8 cellular contexts compared by ENCODE assay signal in genomic region chr1:227316456-227316855, GRCh38. TPM values are rescaled to one million over a fixed set of nuclear protein-coding genes. Genes with fewer than 3 reads are reported as not detected.
DNase-seq lines count a peak whose midpoint lies in the region; ATAC-seq, FAIRE-seq and TF ChIP-seq lines count a peak whose summit lies in the region.

No MANE protein-coding gene starts in this region.

- H4K8ac ChIP-seq in H1 (ENCODE audit: extremely low read depth, insufficient read depth, low read length) = no peak overlapping the region

- H3K4me1 ChIP-seq in BE2C (peaks cover 3% of the 10 kb centered on the region; the same call in 1 of the 2 replicates), H1 (replicated peaks in 1 of 4; ENCODE audit: control insufficient read depth in 3 of 4, insufficient read depth in 4 of 4, low read length in 3 of 4) (peaks cover 0 to 7% (median 1%) of the 10 kb centered on the region in 4 experiments; a peak in 4 of 7 replicates), neuron (ENCODE audit: insufficient read depth, low read length) (peaks cover 22% of the 10 kb centered on the region), OCI-LY7 (ENCODE audit: insufficient read depth, low read length, poor library complexity, severe bottlenecking) (no peaks in the 10 kb centered on the region)

- peaks cover 8% of the 10 kb centered on the region for H3K23me2 ChIP-seq in H1 (ENCODE audit: low read depth, low read length)

- H3K18ac ChIP-seq in H1 (ENCODE audit: extremely low read depth, low read length) = no peak overlapping the region

- CTCF ChIA-PET in H1 (lab: Charles Lee; ENCODE audit: partially characterized antibody) (no interaction called here), OCI-LY7 (lab: Charles Lee; ENCODE audit: unreplicated experiment) (no interaction called here)

- BruUV-seq in OCI-LY7 (replicated peaks; lab: Mats Ljungman, UMichigan) = no TSS peak

- no peaks in the 10 kb centered on the region for H3K79me1 ChIP-seq in H1 (ENCODE audit: low read depth, low read length)

- H3K14ac ChIP-seq in H1 (ENCODE audit: insufficient read length) = no peak overlapping the region

- TF ChIP-seq EP300 in H1 (IDR thresholded peaks at IDR 0.05; ENCODE audit: borderline replicate concordance in 1 of 2, low read depth in 2 of 2, low read length in 2 of 2) = no peak

- no peaks in the 10 kb centered on the region for H3K9me2 ChIP-seq in OCI-LY7 (ENCODE audit: insufficient read depth, low read length)

- H3K4ac ChIP-seq in H1 (replicated peaks; ENCODE audit: insufficient read length, low read depth, low read length) = no peak overlapping the region

- H2BK12ac ChIP-seq in H1 (ENCODE audit: low read depth, low read length) = no peak overlapping the region

- DNase-seq in BE2C (no peak), MG63 (no peak), H1 (ENCODE audit: low read depth in 1 of 2, low spot score in 2 of 2) (no peak), OCI-LY7 (ENCODE audit: low spot score) (no peak), SIG-M5 (lab: John Stamatoyannopoulos, UW) (no peak), SHP77 (lab: John Stamatoyannopoulos, UW) (no peak)

- ATAC-seq in GM18520 (IDR thresholded peaks at IDR 0.05; ENCODE audit: unreplicated experiment) = no peak

- H4K20me1 ChIP-seq in H1 (replicated peaks in 1 of 2; ENCODE audit: control insufficient read depth in 1 of 2, insufficient read depth in 2 of 2, low read length in 2 of 2) (peaks cover 2 to 4% of the 10 kb centered on the region in 2 experiments), OCI-LY7 (ENCODE audit: insufficient read depth, low read length) (no peaks in the 10 kb centered on the region)

- H4K91ac ChIP-seq in H1 (replicated peaks; ENCODE audit: insufficient read length, low read length) = no peak overlapping the region

- no peak overlapping the region for H2BK20ac ChIP-seq in H1 (ENCODE audit: low read length)

- H3K36me3 ChIP-seq in BE2C (peaks cover 4% of the 10 kb centered on the region; the same call in 1 of the 2 replicates), MG63 (peaks cover 3% of the 10 kb centered on the region; the same call in 1 of the 2 replicates), H1 (ENCODE audit: control insufficient read depth in 2 of 4, insufficient read depth in 4 of 4, low read length in 3 of 4) (no peaks in the 10 kb centered on the region), neuron (ENCODE audit: insufficient read depth, low read length) (no peaks in the 10 kb centered on the region), OCI-LY7 (ENCODE audit: insufficient read depth, low read length) (no peaks in the 10 kb centered on the region)

- H3K79me2 ChIP-seq in H1 (ENCODE audit: control insufficient read depth in 1 of 2, insufficient read depth in 2 of 2, low read length in 2 of 2) = peaks cover 4 to 61% of the 10 kb centered on the region in 2 experiments; a peak in 3 of 4 replicates
- no peaks in the 10 kb centered on the region for H3K79me2 ChIP-seq in OCI-LY7 (ENCODE audit: insufficient read depth, low read depth, low read length)

- no peak overlapping the region for H2AK5ac ChIP-seq in H1 (ENCODE audit: low read depth, low read length)

- H3K27me3 ChIP-seq in BE2C (no peaks in the 10 kb centered on the region), MG63 (no peaks in the 10 kb centered on the region), H1 (replicated peaks in 1 of 4; ENCODE audit: control insufficient read depth in 3 of 4, extremely low read depth in 1 of 4, insufficient read depth in 3 of 4, low read length in 3 of 4) (no peaks in the 10 kb centered on the region), neuron (ENCODE audit: insufficient read depth, low read length) (no peaks in the 10 kb centered on the region)

- no peak overlapping the region for H3K56ac ChIP-seq in H1 (replicated peaks; ENCODE audit: insufficient read length, low read depth, low read length)

- POLR2A ChIA-PET in H1 (lab: Charles Lee; ENCODE audit: partially characterized antibody) (no interaction called here), OCI-LY7 (lab: Charles Lee) (interaction anchor here (0.7 kb wide), 1 partner anchor 304 kb away, joined by 5 read pairs; no protein-coding TSS in a partner anchor)

- peak overlapping the region; percentile 52 for H3K4me3 ChIP-seq in BE2C (ENCODE audit: low read depth, low read length)
- H3K4me3 ChIP-seq in MG63 = peak overlapping the region; percentile 70
- H3K4me3 ChIP-seq in H1 (ENCODE audit: extremely low read depth in 1 of 4, insufficient read depth in 2 of 4, low read depth in 3 of 4, low read length in 4 of 4) = peak overlapping the region; percentile 59 to 91 (median 84)
- peak overlapping the region; percentile 69 for H3K4me3 ChIP-seq in neuron (ENCODE audit: low read length)
- no peak overlapping the region for H3K4me3 ChIP-seq in OCI-LY7 (ENCODE audit: low read depth, low read length, poor library complexity, severe bottlenecking)

- no peak overlapping the region for H3K23ac ChIP-seq in H1 (ENCODE audit: insufficient read length)

- H2BK120ac ChIP-seq in H1 (replicated peaks; ENCODE audit: low read depth, low read length) = no peak overlapping the region

- no peak overlapping the region for H3K27ac ChIP-seq in H1 (ENCODE audit: low read depth, low read length)
- no peak overlapping the region for H3K27ac ChIP-seq in OCI-LY7 (ENCODE audit: low read depth, low read length, poor library complexity, severe bottlenecking)

- H2BK15ac ChIP-seq in H1 (ENCODE audit: low read length) = no peak overlapping the region

- no peak overlapping the region for H2BK5ac ChIP-seq in H1 (ENCODE audit: low read depth, low read length)

- FAIRE-seq in H1 (lab: Jason Lieb, UNC) = no peak

- intact Hi-C loops in OCI-LY7 (cut with micrococcal nuclease; ENCODE audit: unreplicated experiment) = no loop called here

- H3K9me3 ChIP-seq in BE2C = no peaks in the 10 kb centered on the region
- H3K9me3 ChIP-seq in MG63 = no peaks in the 10 kb centered on the region
- H3K9me3 ChIP-seq in H1 (ENCODE audit: insufficient read depth in 2 of 2, low read depth in 1 of 2, low read length in 1 of 2) = no peaks in the 10 kb centered on the region
- H3K9me3 ChIP-seq in neuron (ENCODE audit: low read length) = no peaks in the 10 kb centered on the region
- no peaks in the 10 kb centered on the region for H3K9me3 ChIP-seq in OCI-LY7 (ENCODE audit: low read length)

- TF ChIP-seq RAD21 in H1 (IDR thresholded peaks at IDR 0.05 in 1 of 2, conservative IDR thresholded peaks at IDR 0.05 in 1 of 2; ENCODE audit: low read depth in 2 of 2, low read length in 2 of 2) = no peak

- no peak overlapping the region for H2AFZ ChIP-seq in H1 (ENCODE audit: low read length)
- H2AFZ ChIP-seq in neuron (ENCODE audit: low read depth, low read length) = no peak overlapping the region
- H2AFZ ChIP-seq in OCI-LY7 (ENCODE audit: low read length) = no peak overlapping the region

- no peak overlapping the region for H3K9ac ChIP-seq in H1 (replicated peaks in 1 of 4; ENCODE audit: extremely low read depth in 1 of 4, low read depth in 3 of 4, low read length in 3 of 4)

- TF ChIP-seq CTCF in BE2C (IDR thresholded peaks at IDR 0.05; ENCODE audit: low read depth, low read length) (no peak), H1 (IDR thresholded peaks at IDR 0.05; ENCODE audit: control extremely low read depth in 1 of 3, insufficient read depth in 1 of 3, low read depth in 1 of 3, low read length in 3 of 3) (no peak), OCI-LY7 (conservative IDR thresholded peaks at IDR 0.05; ENCODE audit: low read length) (no peak)

- TF ChIP-seq POLR2A in H1 (IDR thresholded peaks at IDR 0.05; ENCODE audit: control extremely low read depth in 1 of 2, low read depth in 2 of 2, low read length in 2 of 2) = no peak

- H3K4me2 ChIP-seq in H1 (ENCODE audit: insufficient read depth in 1 of 2, low read depth in 2 of 2, low read length in 2 of 2) (peak overlapping the region; percentile 69 to 88), OCI-LY7 (ENCODE audit: low read length) (no peak overlapping the region)

- no peak overlapping the region for H4K5ac ChIP-seq in H1 (ENCODE audit: insufficient read length, low read depth, low read length)

TF ChIP-seq in H1, 55 proteins besides CTCF, POLR2A, EP300 and RAD21 (continues in another document):
- TF ChIP-seq SAP30 (IDR thresholded peaks at IDR 0.05; ENCODE audit: insufficient read depth, insufficient replicate concordance, low read length) (no peak), YY1 (IDR thresholded peaks at IDR 0.05; ENCODE audit: low read depth, low read length) (no peak), BACH1 (IDR thresholded peaks at IDR 0.05; ENCODE audit: low read length) (no peak), SUZ12 (IDR thresholded peaks at IDR 0.05; ENCODE audit: low read length) (no peak), ATF3 (IDR thresholded peaks at IDR 0.05; ENCODE audit: insufficient read depth, low read depth, low read length) (no peak), JUN (IDR thresholded peaks at IDR 0.05; ENCODE audit: low read depth, low read length) (no peak), CEBPB (IDR thresholded peaks at IDR 0.05; ENCODE audit: low read depth, low read length) (no peak), RBBP5 (IDR thresholded peaks at IDR 0.05; ENCODE audit: borderline replicate concordance, low read depth, low read length) (no peak), ZNF274 (IDR thresholded peaks at IDR 0.05; ENCODE audit: borderline replicate concordance, extremely low read depth, low read length) (no peak), BCL11A (IDR thresholded peaks at IDR 0.05; ENCODE audit: low read depth in 2 of 2, low read length in 2 of 2) (no peak)
- TF ChIP-seq, protein P1, sequence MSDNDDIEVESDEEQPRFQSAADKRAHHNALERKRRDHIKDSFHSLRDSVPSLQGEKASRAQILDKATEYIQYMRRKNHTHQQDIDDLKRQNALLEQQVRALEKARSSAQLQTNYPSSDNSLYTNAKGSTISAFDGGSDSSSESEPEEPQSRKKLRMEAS (IDR thresholded peaks at IDR 0.05) = no peak

RNA-seq across cellular contexts. Expression of gene CDC42BPA, which starts 1.8 kb away (rescaled TPM):
- polyA plus RNA-seq in BE2C (2012; ENCODE audit: insufficient read depth, insufficient read length, low read depth) = 13.9 TPM
- 11.6 and 17.1 TPM in 2 replicates for total RNA-seq in MG63 (2014; rRNA removed; shearing (Covaris generic); ENCODE audit: low replicate concordance)
- 26.7 and 28.5 TPM in 2 replicates for total RNA-seq in H1 (2021; fragmentation: NEBNext Ultra II Directional; extraction: Animal tissue kit (Norgen Biotek cat#: 25700))
- polyA plus RNA-seq in H1 (2011; rRNA removed) = 6.3 and 7.1 TPM in 2 replicates
- polyA plus RNA-seq in H1 (2011; cell fraction: cytosol; rRNA removed) = 6.9 TPM
- 17.5 TPM for polyA plus RNA-seq in H1 (2011; cell fraction: nucleus; rRNA removed)
- 9.3 to 16.7 TPM (median 11.9 TPM) in 4 replicates for polyA plus RNA-seq in H1 (2012, experiment 1 of 2)
- 0.75 TPM for polyA plus RNA-seq in H1 (2012, experiment 2 of 2)
- polyA plus RNA-seq in H1 (2013, experiment 1 of 2) = 13.2 TPM
- 12.9 TPM for polyA plus RNA-seq in H1 (2013, experiment 2 of 2)
- polyA minus RNA-seq in H1 (2011; rRNA and poly(A)+ RNA removed) = 27.0 and 38.7 TPM in 2 replicates
- polyA minus RNA-seq in H1 (2011; cell fraction: cytosol; rRNA and poly(A)+ RNA removed) = 17.2 TPM
- polyA minus RNA-seq in H1 (2011; cell fraction: nucleus; rRNA and poly(A)+ RNA removed) = 92.6 TPM
- total RNA-seq in OCI-LY7 (2014; rRNA removed; shearing (Covaris generic)) = not detected in 2 replicates
- total RNA-seq in OCI-LY7 (2022) = not detected in 2 replicates

Comparison
In these comparisons a context has a peak if more than half of its experiments do, and no peak if none do; other contexts are left out.
1. RNA of gene CDC42BPA, which starts 1.8 kb away (total RNA-seq): 26.7 to 28.5 TPM in H1 and 11.6 to 17.1 TPM in MG63; not detected in OCI-LY7; every median in the first group is over 10 times any median in the second.